Comparison of ENCODE assay signal across 10 cellular contexts in the genomic region with DNA sequence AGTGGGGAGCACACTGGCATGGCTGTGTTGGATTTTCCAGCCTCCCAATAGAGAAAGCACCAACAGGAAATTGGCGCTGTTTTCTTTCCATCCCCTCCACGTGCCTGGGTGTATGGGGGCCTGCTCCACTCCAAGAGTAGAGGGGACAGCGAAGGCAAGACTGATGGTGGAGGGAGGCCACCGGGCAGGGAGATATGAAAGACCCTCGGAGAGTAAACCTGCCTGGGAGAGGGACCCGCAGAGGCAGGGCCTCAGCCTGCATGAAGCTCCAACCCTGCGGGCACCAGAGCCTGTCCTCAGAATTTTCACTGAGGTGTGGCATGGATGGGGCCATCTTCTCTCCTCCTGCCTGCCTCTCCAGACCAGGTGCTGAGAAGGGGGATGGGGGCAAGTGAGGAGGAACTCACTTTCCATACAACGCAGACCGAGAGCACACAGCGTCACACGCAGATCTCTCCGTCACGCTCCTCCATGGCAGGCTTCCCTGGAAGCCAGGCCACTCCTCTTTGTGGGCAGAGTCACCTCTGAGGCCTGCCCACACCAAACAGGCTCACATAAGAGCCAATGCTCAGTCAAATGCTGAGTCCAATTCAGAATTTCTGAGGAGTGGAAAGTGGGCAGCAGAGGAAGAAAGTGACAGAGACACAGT. TPM values are rescaled to one million over a fixed set of nuclear protein-coding genes. Genes with fewer than 3 reads are reported as not detected.
A peak's percentile ranks its signal among the peaks of the same experiment; 100 is the strongest.
DNase-seq lines count a peak whose midpoint lies in the region; ATAC-seq, FAIRE-seq and TF ChIP-seq lines count a peak whose summit lies in the region.
"Had no signal": no experiment of that assay in that cellular context is flagged by ENCODE, and none has a peak within 500 bp of the region (broad histone marks: within the 10 kb centered on the region; RNA-seq: fewer than 3 reads in every experiment).

No MANE protein-coding gene starts in this region.

- CTCF ChIA-PET in activated CD8-positive, alpha-beta memory T cell treated with anti-CD3 and anti-CD28 coated beads, Interleukin-2, amount 10 ng/mL, durations not matched to agents 7 days and 5 days (lab: Charles Lee): interaction anchor here (1.3 kb wide), 1 partner anchor 18 kb away, joined by 4 read pairs; no protein-coding TSS in a partner anchor

- H3K36me3 ChIP-seq in lung (ENCODE audit: control insufficient read depth in 2 of 2, insufficient read depth in 2 of 2, low read length in 2 of 2) (no peaks in the 10 kb centered on the region), prostate gland (no peaks in the 10 kb centered on the region)

- ATAC-seq in activated CD8-positive, alpha-beta memory T cell treated with anti-CD3 and anti-CD28 coated beads, Interleukin-2, amount 10 ng/mL, durations not matched to agents 7 days and 5 days: no peak
- ATAC-seq in lung (ENCODE audit: insufficient read depth, low FRiP score): no peak

- FAIRE-seq in frontal cortex (lab: Jason Lieb, UNC): no peak

- H3K27ac Mint-ChIP-seq in activated CD8-positive, alpha-beta memory T cell treated with anti-CD3 and anti-CD28 coated beads, Interleukin-2, amount 10 ng/mL, durations not matched to agents 7 days and 5 days: peak overlapping the region; percentile 94
- H3K27ac Mint-ChIP-seq in activated naive CD8-positive, alpha-beta T cell: peak overlapping the region; percentile 90
- peak overlapping the region; percentile 46 for H3K27ac Mint-ChIP-seq in type B pancreatic cell

- H3K9me3 Mint-ChIP-seq in activated CD8-positive, alpha-beta memory T cell treated with anti-CD3 and anti-CD28 coated beads, Interleukin-2, amount 10 ng/mL, durations not matched to agents 7 days and 5 days (ENCODE audit: low read depth): no peaks in the 10 kb centered on the region
- H3K9me3 Mint-ChIP-seq in activated naive CD8-positive, alpha-beta T cell (ENCODE audit: low read depth): no peaks in the 10 kb centered on the region
- no peaks in the 10 kb centered on the region for H3K9me3 Mint-ChIP-seq in type B pancreatic cell

- 68 to 77% methylated on average over 13 of the region's 13 CpGs for WGBS in lung, 2 donors
- 75% methylated on average over 13 of the region's 13 CpGs for WGBS in prostate gland

- TF ChIP-seq POLR2A in prostate gland (IDR thresholded peaks at IDR 0.05): no peak

- H3K27ac ChIP-seq in lung (ENCODE audit: low read depth in 1 of 2, low read length in 1 of 2): peak overlapping the region; percentile 62 to 68
- peak overlapping the region in 1 of 2 donors; percentile 53 for H3K27ac ChIP-seq in prostate gland
- H3K27ac ChIP-seq: SK-N-MC had no signal

- H3K4me3 Mint-ChIP-seq in activated CD8-positive, alpha-beta memory T cell treated with anti-CD3 and anti-CD28 coated beads, Interleukin-2, amount 10 ng/mL, durations not matched to agents 7 days and 5 days: no peak overlapping the region
- H3K4me3 Mint-ChIP-seq in activated naive CD8-positive, alpha-beta T cell: peak overlapping the region; percentile 35
- no peak overlapping the region for H3K4me3 Mint-ChIP-seq in type B pancreatic cell

- DNase-seq in activated CD8-positive, alpha-beta memory T cell treated with anti-CD3 and anti-CD28 coated beads, Interleukin-2, amount 10 ng/mL, durations not matched to agents 7 days and 5 days: no peak
- no peak for DNase-seq in activated CD8-positive, alpha-beta memory T cell treated with anti-CD3 and anti-CD28 coated beads, Interleukin-2, amount 50 U/mL, for 4 hours
- DNase-seq in lung (ENCODE audit: low spot score) (no peak), type B pancreatic cell (ENCODE audit: extremely low spot score, unreplicated experiment) (no peak), NCI-H2227 (lab: John Stamatoyannopoulos, UW; ENCODE audit: unreplicated experiment) (no peak), frontal cortex (ENCODE audit: low spot score in 2 of 2) (no peak), prostate gland (ENCODE audit: low spot score) (no peak)

- H3K4me1 ChIP-seq in lung (ENCODE audit: control insufficient read depth in 2 of 2, insufficient read depth in 2 of 2, low read length in 2 of 2) (peaks cover 34 to 36% of the 10 kb centered on the region in 2 donors), prostate gland (replicated peaks) (no peaks in the 10 kb centered on the region)

- peaks cover 21% of the 10 kb centered on the region for H3K36me3 Mint-ChIP-seq in activated CD8-positive, alpha-beta memory T cell treated with anti-CD3 and anti-CD28 coated beads, Interleukin-2, amount 10 ng/mL, durations not matched to agents 7 days and 5 days
- H3K36me3 Mint-ChIP-seq in activated naive CD8-positive, alpha-beta T cell: peaks cover 2% of the 10 kb centered on the region
- peaks cover 3% of the 10 kb centered on the region for H3K36me3 Mint-ChIP-seq in type B pancreatic cell

- TF ChIP-seq CTCF in lung (IDR thresholded peaks at IDR 0.05; ENCODE audit: control extremely low read depth, extremely low read depth): no peak
- no peak for TF ChIP-seq CTCF in type B pancreatic cell (conservative IDR thresholded peaks at IDR 0.05)
- TF ChIP-seq CTCF in prostate gland (IDR thresholded peaks at IDR 0.05): no peak

- H3K27me3 ChIP-seq in lung (ENCODE audit: control insufficient read depth, insufficient read depth) (no peaks in the 10 kb centered on the region), prostate gland (replicated peaks; ENCODE audit: insufficient read depth) (no peaks in the 10 kb centered on the region)

- H3K27me3 Mint-ChIP-seq in activated CD8-positive, alpha-beta memory T cell treated with anti-CD3 and anti-CD28 coated beads, Interleukin-2, amount 10 ng/mL, durations not matched to agents 7 days and 5 days: no peaks in the 10 kb centered on the region
- no peaks in the 10 kb centered on the region for H3K27me3 Mint-ChIP-seq in activated naive CD8-positive, alpha-beta T cell
- H3K27me3 Mint-ChIP-seq in type B pancreatic cell: no peaks in the 10 kb centered on the region

- no peaks in the 10 kb centered on the region for H3K9me3 ChIP-seq in lung (ENCODE audit: control insufficient read depth in 2 of 2, insufficient read depth in 1 of 2, low read length in 1 of 2)
- no peaks in the 10 kb centered on the region for H3K9me3 ChIP-seq in prostate gland

- H3K4me3 ChIP-seq in lung: no peak overlapping the region
- no peak overlapping the region for H3K4me3 ChIP-seq in prostate gland
- H3K4me3 ChIP-seq: SK-N-MC had no signal

- peaks cover 62% of the 10 kb centered on the region for H3K4me1 Mint-ChIP-seq in activated CD8-positive, alpha-beta memory T cell treated with anti-CD3 and anti-CD28 coated beads, Interleukin-2, amount 10 ng/mL, durations not matched to agents 7 days and 5 days
- H3K4me1 Mint-ChIP-seq in activated naive CD8-positive, alpha-beta T cell (ENCODE audit: low read depth): peaks cover 87% of the 10 kb centered on the region
- peaks cover 17% of the 10 kb centered on the region for H3K4me1 Mint-ChIP-seq in type B pancreatic cell (ENCODE audit: unreplicated experiment)

- intact Hi-C loops in prostate gland (cut with DNase I): no loop called here

RNA-seq across cellular contexts. Expression of gene ANXA11, which starts 18.8 kb away (rescaled TPM):
- 100 to 1,000 TPM; 251 to 288 TPM for total RNA-seq in activated CD8-positive, alpha-beta memory T cell treated with anti-CD3 and anti-CD28 coated beads, Interleukin-2, amount 10 ng/mL, durations not matched to agents 7 days and 5 days
- total RNA-seq in lung (100 to 1,000 TPM in 1 of 2 donors, 10 to 100 TPM in 1; 97.7 to 282 TPM), type B pancreatic cell (ENCODE audit: low replicate concordance) (122 and 248 TPM in 2 replicates), frontal cortex (2.0 TPM), prostate gland (100 to 1,000 TPM; 158 to 174 TPM)
- polyA plus RNA-seq in lung: 100 to 1,000 TPM; 135 to 404 TPM

RNA-seq across cellular contexts. Expression of gene PLAC9, which starts 54.0 kb away (rescaled TPM):
- not detected for total RNA-seq in activated CD8-positive, alpha-beta memory T cell treated with anti-CD3 and anti-CD28 coated beads, Interleukin-2, amount 10 ng/mL, durations not matched to agents 7 days and 5 days
- 10 to 100 TPM; 12.1 to 53.1 TPM for total RNA-seq in lung
- polyA plus RNA-seq in lung: 10 to 100 TPM; 11.8 to 34.7 TPM
- 8.2 TPM in 1 of 2 replicates, not detected in the other for total RNA-seq in type B pancreatic cell (ENCODE audit: low replicate concordance)
- 0.82 TPM for total RNA-seq in frontal cortex
- 10 to 100 TPM in 1 of 2 donors, 1 to 10 TPM in 1; 8.9 to 14.7 TPM for total RNA-seq in prostate gland
- total RNA-seq: mononuclear cell had no signal

Comparison
In these comparisons a context has a peak if more than half of its experiments do, and no peak if none do; other contexts are left out.
1. RNA of gene ANXA11, which starts 18.8 kb away (total RNA-seq): 251 to 288 TPM in activated CD8-positive, alpha-beta memory T cell treated with anti-CD3 and anti-CD28 coated beads, Interleukin-2, amount 10 ng/mL, durations not matched to agents 7 days and 5 days, 97.7 to 282 TPM in lung, 158 to 174 TPM in prostate gland and 122 to 248 TPM in type B pancreatic cell; 2.0 TPM in frontal cortex (single experiment); every median in the first group is over 10 times any median in the second.
2. Peak in every context shown above with its lines, with median percentiles within 50 percentile points of each other: H3K27ac Mint-ChIP-seq.